Comparison of ENCODE assay signal across 13 cellular contexts in the genomic region with DNA sequence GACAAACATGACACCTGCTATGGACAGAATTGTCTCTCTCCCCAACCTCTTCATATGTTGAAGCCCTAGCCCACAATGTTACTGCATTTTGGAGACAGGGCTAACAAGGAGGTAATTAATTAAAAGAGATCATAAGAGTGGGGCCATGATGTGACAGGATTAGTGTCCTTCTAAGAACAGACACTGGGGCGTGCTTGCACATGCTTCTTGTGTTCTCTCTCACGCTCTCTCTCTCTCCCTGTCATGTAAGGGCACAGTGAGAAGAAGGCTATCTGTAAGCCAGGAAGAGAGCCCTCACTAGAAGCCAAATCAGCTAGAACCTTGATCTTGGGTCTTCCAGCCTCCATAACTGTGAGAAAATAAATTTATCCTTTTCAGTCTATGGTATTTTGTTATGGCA.
"Had no signal": no experiment of that assay in that cellular context is flagged by ENCODE, and none has a peak within 500 bp of the region (broad histone marks: within the 10 kb centered on the region; RNA-seq: fewer than 3 reads in every experiment).

No MANE protein-coding gene starts in this region.

- H3K27me3 ChIP-seq: dorsolateral prefrontal cortex, esophagus muscularis mucosa, ovary, thyroid gland had no signal

- H3K9me3 ChIP-seq: esophagus muscularis mucosa, lower lobe of right lung, ovary, thyroid gland had no signal

- DNase-seq: activated B cell treated with CpG ODN at 0.5 μM for 24 hours; activated CD4-positive, alpha-beta T cell treated with anti-CD3 and anti-CD28 coated beads for 48 hours; activated naive CD4-positive, alpha-beta T cell treated with Interleukin-2 at 50 U/mL for 16 hours; anterior cingulate cortex; dorsolateral prefrontal cortex; endodermal cell; immature natural killer cell; lower lobe of right lung; ovary; stimulated activated naive B cell treated with anti-CD40 and anti-IgM and Interleukin-4, amounts not matched to agents 10 μg/mL and 1 μg/mL and 100 μg/mL, for 72 hours; T-helper 2 cell; thyroid gland had no signal

- H3K4me1 ChIP-seq: thyroid gland had no signal

- H3K27ac ChIP-seq: dorsolateral prefrontal cortex, esophagus muscularis mucosa, lower lobe of right lung, ovary, thyroid gland had no signal

- H3K4me3 ChIP-seq: dorsolateral prefrontal cortex, esophagus muscularis mucosa, lower lobe of right lung, ovary, thyroid gland had no signal

- H3K36me3 ChIP-seq: lower lobe of right lung, ovary, thyroid gland had no signal

- ATAC-seq: lower lobe of right lung; stimulated activated naive B cell treated with anti-CD40 and anti-IgM and Interleukin-4, amounts not matched to agents 10 μg/mL and 1 μg/mL and 100 μg/mL, for 72 hours had no signal
